In the genomic region with DNA sequence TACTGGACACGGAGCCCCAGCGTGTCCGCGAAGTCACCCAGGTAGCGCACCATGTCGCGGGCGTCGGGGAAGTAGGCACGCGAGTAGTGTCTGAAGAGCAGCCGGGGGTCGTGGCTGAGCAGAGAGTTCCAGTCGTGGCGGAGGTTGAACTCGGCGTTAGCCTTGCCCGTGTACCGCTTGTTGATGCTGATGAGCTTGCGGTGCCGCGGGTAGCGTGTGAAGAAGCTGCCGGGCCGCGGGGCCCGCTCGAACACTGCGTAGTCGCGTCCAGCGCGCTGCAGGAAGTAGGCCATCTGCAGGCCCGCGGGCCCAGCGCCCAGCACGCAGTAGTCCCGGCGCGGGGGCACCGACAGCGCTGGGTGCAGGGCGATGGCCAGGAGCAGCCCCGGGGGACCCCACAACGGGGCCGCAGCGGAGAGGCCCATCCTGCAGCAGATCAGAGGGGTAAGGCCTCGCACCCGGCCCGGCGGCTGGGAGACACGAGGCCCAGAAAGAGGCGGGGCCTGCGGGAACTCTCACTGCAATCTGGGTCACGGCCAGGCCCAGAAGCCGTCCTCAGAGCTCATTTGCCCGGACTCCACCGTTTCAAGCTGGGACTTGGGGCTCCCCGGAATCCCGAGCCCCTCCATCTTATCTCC, we compare ENCODE assay signal across 1 cellular context.
TF ChIP-seq lines count a peak whose summit lies in the region.

No MANE protein-coding gene starts in this region.

TF ChIP-seq in K562, 482 proteins besides CTCF, POLR2A, EP300 and RAD21:
- TF ChIP-seq ZFX (CRISPR knock-in tag; IDR thresholded peaks at IDR 0.05) (peak; percentile 28), TRIM28 (IDR thresholded peaks at IDR 0.05) (no peak)
- TF ChIP-seq, protein P1, sequence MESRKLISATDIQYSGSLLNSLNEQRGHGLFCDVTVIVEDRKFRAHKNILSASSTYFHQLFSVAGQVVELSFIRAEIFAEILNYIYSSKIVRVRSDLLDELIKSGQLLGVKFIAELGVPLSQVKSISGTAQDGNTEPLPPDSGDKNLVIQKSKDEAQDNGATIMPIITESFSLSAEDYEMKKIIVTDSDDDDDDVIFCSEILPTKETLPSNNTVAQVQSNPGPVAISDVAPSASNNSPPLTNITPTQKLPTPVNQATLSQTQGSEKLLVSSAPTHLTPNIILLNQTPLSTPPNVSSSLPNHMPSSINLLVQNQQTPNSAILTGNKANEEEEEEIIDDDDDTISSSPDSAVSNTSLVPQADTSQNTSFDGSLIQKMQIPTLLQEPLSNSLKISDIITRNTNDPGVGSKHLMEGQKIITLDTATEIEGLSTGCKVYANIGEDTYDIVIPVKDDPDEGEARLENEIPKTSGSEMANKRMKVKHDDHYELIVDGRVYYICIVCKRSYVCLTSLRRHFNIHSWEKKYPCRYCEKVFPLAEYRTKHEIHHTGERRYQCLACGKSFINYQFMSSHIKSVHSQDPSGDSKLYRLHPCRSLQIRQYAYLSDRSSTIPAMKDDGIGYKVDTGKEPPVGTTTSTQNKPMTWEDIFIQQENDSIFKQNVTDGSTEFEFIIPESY (CRISPR knock-in tag; IDR thresholded peaks at IDR 0.05), result peak; percentile 97
- TF ChIP-seq, protein P2, sequence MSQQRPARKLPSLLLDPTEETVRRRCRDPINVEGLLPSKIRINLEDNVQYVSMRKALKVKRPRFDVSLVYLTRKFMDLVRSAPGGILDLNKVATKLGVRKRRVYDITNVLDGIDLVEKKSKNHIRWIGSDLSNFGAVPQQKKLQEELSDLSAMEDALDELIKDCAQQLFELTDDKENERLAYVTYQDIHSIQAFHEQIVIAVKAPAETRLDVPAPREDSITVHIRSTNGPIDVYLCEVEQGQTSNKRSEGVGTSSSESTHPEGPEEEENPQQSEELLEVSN (IDR thresholded peaks at IDR 0.05; ENCODE audit: borderline replicate concordance in 1 of 2, extremely low read depth in 1 of 2, insufficient read depth in 1 of 2, insufficient read length in 1 of 2, low read depth in 1 of 2, low read length in 1 of 2, poor library complexity in 1 of 2, severe bottlenecking in 1 of 2), result peak; percentile 46 to 86
